In genomic region chr7:27196287-27196739, GRCh38 we compare ENCODE assay signal across 8 cellular contexts. TPM values are rescaled to one million over a fixed set of nuclear protein-coding genes. Genes with fewer than 3 reads are reported as not detected.
A peak's percentile ranks its signal among the peaks of the same experiment; 100 is the strongest.
DNase-seq lines count a peak whose midpoint lies in the region; ATAC-seq, FAIRE-seq and TF ChIP-seq lines count a peak whose summit lies in the region.

No MANE protein-coding gene starts in this region.

- H3K4me3 ChIP-seq in upper lobe of right lung = no peak overlapping the region

- H3K4me1 ChIP-seq in upper lobe of right lung = peaks cover 23% of the 10 kb centered on the region

- peak; percentile 83 for TF ChIP-seq CTCF in upper lobe of right lung (IDR thresholded peaks at IDR 0.05)

- no peak overlapping the region for H3K27ac ChIP-seq in upper lobe of right lung

- peaks cover 96% of the 10 kb centered on the region for H3K27me3 ChIP-seq in upper lobe of right lung

- FAIRE-seq in frontal cortex (lab: Jason Lieb, UNC) = peak; percentile 50

- peak; percentile 54 for ATAC-seq in upper lobe of right lung
- no peak for ATAC-seq in GM21619 (IDR thresholded peaks at IDR 0.05; ENCODE audit: unreplicated experiment)

- no peaks in the 10 kb centered on the region for H3K36me3 ChIP-seq in upper lobe of right lung

- peak; percentile 59 for DNase-seq in D341Med (ENCODE audit: low spot score)
- DNase-seq in LHCN-M2 (ENCODE audit: low read depth) = peak; percentile 64
- peak; percentile 75 for DNase-seq in SIG-M5 treated with dmso at 0.1 percent for 504 hours (lab: John Stamatoyannopoulos, UW; ENCODE audit: unreplicated experiment)
- peak; percentile 80 for DNase-seq in activated gamma-delta T cell treated with anti-CD3 and anti-CD28 coated beads, Interleukin-2, amount 50 U/mL, for 16 hours (ENCODE audit: low read depth)
- peak; percentile 74 to 77 for DNase-seq in frontal cortex (ENCODE audit: low spot score in 2 of 2)
- peak; percentile 86 for DNase-seq in pons (ENCODE audit: low spot score)
- DNase-seq in upper lobe of right lung = peak; percentile 87

- intact Hi-C loops in upper lobe of right lung (cut with DNase I) = no loop called here

- no peaks in the 10 kb centered on the region for H3K9me3 ChIP-seq in upper lobe of right lung

RNA-seq across cellular contexts. Expression of gene HOXA13, which starts 3.6 kb away (rescaled TPM):
- total RNA-seq in LHCN-M2 (2014; rRNA removed) (0.06 and 0.11 TPM in 2 replicates), frontal cortex (not detected), upper lobe of right lung (not detected)
- 0.40 TPM for polyA plus RNA-seq in LHCN-M2 (2012)

RNA-seq across cellular contexts. Expression of gene HOXA11, which starts 11.3 kb away (rescaled TPM):
- 3.9 and 4.0 TPM in 2 replicates for total RNA-seq in LHCN-M2 (2014; rRNA removed)
- 0.94 TPM for polyA plus RNA-seq in LHCN-M2 (2012)
- not detected for total RNA-seq in frontal cortex
- not detected for total RNA-seq in upper lobe of right lung

RNA-seq across cellular contexts. Expression of gene HOXA10, which starts 22.2 kb away (rescaled TPM):
- 12.8 and 13.2 TPM in 2 replicates for total RNA-seq in LHCN-M2 (2014; rRNA removed)
- polyA plus RNA-seq in LHCN-M2 (2012) = 6.9 TPM
- not detected for total RNA-seq in frontal cortex
- total RNA-seq in upper lobe of right lung = 0.38 TPM

RNA-seq across cellular contexts. Expression of gene HOXA9, which starts 31.0 kb away (rescaled TPM):
- total RNA-seq in LHCN-M2 (2014; rRNA removed) = 8.7 TPM in 2 replicates
- polyA plus RNA-seq in LHCN-M2 (2012) = 2.0 TPM
- total RNA-seq in frontal cortex = not detected
- total RNA-seq in upper lobe of right lung = 1.2 TPM

RNA-seq across cellular contexts. Expression of gene HOXA7, which starts 39.8 kb away (rescaled TPM):
- 4.5 and 8.3 TPM in 2 replicates for total RNA-seq in LHCN-M2 (2014; rRNA removed)
- polyA plus RNA-seq in LHCN-M2 (2012) = 7.0 TPM
- total RNA-seq in frontal cortex = not detected
- total RNA-seq in upper lobe of right lung = 2.9 TPM
